22 cellular contexts compared by ENCODE assay signal in the genomic region with DNA sequence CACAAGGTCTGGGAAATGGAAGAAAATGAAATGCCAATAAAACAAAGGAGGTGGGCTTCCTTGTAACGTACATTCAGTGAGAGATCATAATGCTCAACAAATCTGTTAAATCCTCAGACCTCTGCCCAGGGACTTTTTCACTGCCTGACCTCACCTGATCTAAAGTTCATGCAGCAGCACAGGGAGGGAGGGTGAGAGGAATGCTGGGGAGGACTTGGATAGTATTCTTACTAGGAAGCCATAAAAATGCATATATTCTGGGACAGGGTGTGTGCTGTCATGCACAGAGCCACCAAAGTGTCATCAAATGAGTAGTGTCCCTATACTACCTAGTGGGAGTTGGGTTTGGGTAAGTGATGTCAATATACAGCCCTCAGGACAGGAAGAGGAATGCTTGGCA. TPM values are rescaled to one million over a fixed set of nuclear protein-coding genes. Genes with fewer than 3 reads are reported as not detected.
"Had no signal": no experiment of that assay in that cellular context is flagged by ENCODE, and none has a peak within 500 bp of the region (broad histone marks: within the 10 kb centered on the region; RNA-seq: fewer than 3 reads in every experiment).

No MANE protein-coding gene starts in this region.

- H3K9me3 ChIP-seq: esophagus squamous epithelium, lower lobe of right lung, right atrium auricular region, sigmoid colon, testis, tibial nerve had no signal

- H3K27me3 Mint-ChIP-seq: memory B cell, naive B cell had no signal

- H3K27ac ChIP-seq: esophagus squamous epithelium, foreskin keratinocyte, lower lobe of right lung, sigmoid colon, skin epidermis, testis, tibial nerve had no signal

- H3K4me1 ChIP-seq: esophagus squamous epithelium, foreskin keratinocyte, testis, tibial nerve had no signal

- FAIRE-seq: kidney had no signal

- H3K9me3 Mint-ChIP-seq: immature natural killer cell; memory B cell; mesothelial cell of epicardium; stimulated activated naive B cell treated with anti-CD40 and anti-IgM and Interleukin-4, amounts not matched to agents 10 μg/mL and 1 μg/mL and 100 μg/mL, for 72 hours; stimulated activated naive CD8-positive, alpha-beta T cell treated with anti-CD3 and anti-CD28 coated beads, Interleukin-15, amount 100 ng/mL, for 72 hours had no signal

- H3K27ac Mint-ChIP-seq: immature natural killer cell; memory B cell; mesothelial cell of epicardium; nephron progenitor cell; stimulated activated naive B cell treated with anti-CD40 and anti-IgM and Interleukin-4, amounts not matched to agents 10 μg/mL and 1 μg/mL and 100 μg/mL, for 72 hours; stimulated activated naive CD8-positive, alpha-beta T cell treated with anti-CD3 and anti-CD28 coated beads, Interleukin-15, amount 100 ng/mL, for 72 hours had no signal

- H3K36me3 Mint-ChIP-seq: immature natural killer cell; mesothelial cell of epicardium; naive B cell; stimulated activated naive B cell treated with anti-CD40 and anti-IgM and Interleukin-4, amounts not matched to agents 10 μg/mL and 1 μg/mL and 100 μg/mL, for 72 hours had no signal

- DNase-seq: cerebellar nuclear complex; dermis blood vessel endothelial cell; esophagus squamous epithelium; foreskin keratinocyte; immature natural killer cell; kidney; lower lobe of right lung; naive B cell; nephron progenitor cell; posterior cingulate gyrus; sigmoid colon; stimulated activated CD4-positive, alpha-beta T cell treated with anti-CD3 and anti-CD28 coated beads, Interleukin-2, amount 100 ng/mL, for 24 hours; stimulated activated CD4-positive, alpha-beta T cell treated with anti-CD3 and anti-CD28 coated beads, Interleukin-4, amount 100 ng/mL, for 4 hours; stimulated activated naive B cell treated with anti-CD40 and anti-IgM and Interleukin-4, amounts not matched to agents 10 μg/mL and 1 μg/mL and 100 μg/mL, for 72 hours; stimulated activated naive CD8-positive, alpha-beta T cell treated with anti-CD3 and anti-CD28 coated beads, Interleukin-15, amount 100 ng/mL, for 72 hours; testis had no signal

- H3K27me3 ChIP-seq: esophagus squamous epithelium, right atrium auricular region, sigmoid colon, testis, tibial nerve had no signal

- H3K4me3 ChIP-seq: esophagus squamous epithelium, lower lobe of right lung, right atrium auricular region, sigmoid colon, skin epidermis, testis, tibial nerve had no signal

- H3K4me1 Mint-ChIP-seq: memory B cell; mesothelial cell of epicardium; naive B cell; stimulated activated naive B cell treated with anti-CD40 and anti-IgM and Interleukin-4, amounts not matched to agents 10 μg/mL and 1 μg/mL and 100 μg/mL, for 72 hours; stimulated activated naive CD8-positive, alpha-beta T cell treated with anti-CD3 and anti-CD28 coated beads, Interleukin-15, amount 100 ng/mL, for 72 hours had no signal

- H3K36me3 ChIP-seq: esophagus squamous epithelium, lower lobe of right lung, right atrium auricular region, sigmoid colon, tibial nerve had no signal

- H3K4me3 Mint-ChIP-seq: immature natural killer cell; memory B cell; mesothelial cell of epicardium; naive B cell; nephron progenitor cell; stimulated activated naive B cell treated with anti-CD40 and anti-IgM and Interleukin-4, amounts not matched to agents 10 μg/mL and 1 μg/mL and 100 μg/mL, for 72 hours; stimulated activated naive CD8-positive, alpha-beta T cell treated with anti-CD3 and anti-CD28 coated beads, Interleukin-15, amount 100 ng/mL, for 72 hours had no signal

RNA-seq across cellular contexts. Expression of a gene that starts 32.6 kb away (rescaled TPM):
- total RNA-seq: foreskin keratinocyte, osteoblast had no signal
